28 cellular contexts compared by ENCODE assay signal in genomic region chr5:89560724-89561123, GRCh38.
A peak's percentile ranks its signal among the peaks of the same experiment; 100 is the strongest.
DNase-seq lines count a peak whose midpoint lies in the region; ATAC-seq, FAIRE-seq and TF ChIP-seq lines count a peak whose summit lies in the region.
"Had no signal": no experiment of that assay in that cellular context is flagged by ENCODE, and none has a peak within 500 bp of the region (broad histone marks: within the 10 kb centered on the region; RNA-seq: fewer than 3 reads in every experiment).

No MANE protein-coding gene starts in this region.

- no peak overlapping the region for H3K4me3 Mint-ChIP-seq in astrocyte (ENCODE audit: unreplicated experiment)
- H3K4me3 Mint-ChIP-seq: activated naive CD4-positive, alpha-beta T cell treated with anti-CD3 and anti-CD28 coated beads, Interleukin-2, amount 50 U/mL, for 24 hours; CD8-positive, alpha-beta memory T cell; natural killer cell; T-helper 2 cell treated with Interferon-gamma antibody and Interleukin-4, amounts not matched to agents 5 μg/mL and 100 μg/mL, for 36 hours had no signal

- no peak for FAIRE-seq in astrocyte (lab: Jason Lieb, UNC)

- no peaks in the 10 kb centered on the region for H4K20me1 ChIP-seq in astrocyte (ENCODE audit: insufficient read depth, low read length)

- H3K27ac Mint-ChIP-seq in astrocyte (ENCODE audit: unreplicated experiment), result no peak overlapping the region
- H3K27ac Mint-ChIP-seq: activated naive CD4-positive, alpha-beta T cell treated with anti-CD3 and anti-CD28 coated beads, Interleukin-2, amount 50 U/mL, for 24 hours; CD8-positive, alpha-beta memory T cell; natural killer cell; T-helper 2 cell treated with Interferon-gamma antibody and Interleukin-4, amounts not matched to agents 5 μg/mL and 100 μg/mL, for 36 hours had no signal

- ATAC-seq in HG02973 (IDR thresholded peaks at IDR 0.05; ENCODE audit: unreplicated experiment), result no peak
- ATAC-seq: mucosa of descending colon, natural killer cell had no signal

- H3K36me3 ChIP-seq in astrocyte (ENCODE audit: insufficient read depth, low read length), result no peaks in the 10 kb centered on the region
- H3K36me3 ChIP-seq: cardiac muscle cell, tibial nerve, WERI-Rb-1 had no signal

- no peaks in the 10 kb centered on the region for H3K27me3 ChIP-seq in astrocyte (ENCODE audit: insufficient read depth, low read length)
- H3K27me3 ChIP-seq: cardiac muscle cell, tibial nerve had no signal

- no peak overlapping the region for H3K9ac ChIP-seq in astrocyte (ENCODE audit: low read length)

- no peaks in the 10 kb centered on the region for H3K36me3 Mint-ChIP-seq in astrocyte (ENCODE audit: low read depth, unreplicated experiment)
- H3K36me3 Mint-ChIP-seq: activated naive CD4-positive, alpha-beta T cell treated with anti-CD3 and anti-CD28 coated beads, Interleukin-2, amount 50 U/mL, for 24 hours; CD8-positive, alpha-beta memory T cell; natural killer cell had no signal

- peaks cover 20% of the 10 kb centered on the region for H3K4me1 ChIP-seq in astrocyte (ENCODE audit: insufficient read depth, low read length)
- H3K4me1 ChIP-seq: tibial nerve had no signal

- H3K27ac ChIP-seq in astrocyte (ENCODE audit: low read depth, low read length), result no peak overlapping the region
- H3K27ac ChIP-seq: cardiac muscle cell, coronary artery, tibial nerve, WERI-Rb-1 had no signal

- H3K4me3 ChIP-seq in astrocyte (ENCODE audit: insufficient read depth, low read depth, low read length), result no peak overlapping the region
- H3K4me3 ChIP-seq: cardiac muscle cell, coronary artery, lung, mucosa of descending colon, tibial nerve had no signal

- TF ChIP-seq CTCF in astrocyte (IDR thresholded peaks at IDR 0.05; ENCODE audit: insufficient read depth, low read depth, low read length), result no peak

- in situ Hi-C loops in ACHN (cut with HindIII; ENCODE audit: low pct_ligation_motif_present, low pct_unique_long_range_greater_than_20kb, low sequenced_read_pairs) (no loop called here), KBM-7 (cut with MboI; ENCODE audit: low pct_unique_long_range_greater_than_20kb, low sequenced_read_pairs) (no loop called here)

- H3K27me3 Mint-ChIP-seq in astrocyte (ENCODE audit: low read depth, unreplicated experiment), result no peaks in the 10 kb centered on the region
- H3K27me3 Mint-ChIP-seq: activated naive CD4-positive, alpha-beta T cell treated with anti-CD3 and anti-CD28 coated beads, Interleukin-2, amount 50 U/mL, for 24 hours; CD8-positive, alpha-beta memory T cell had no signal

- peaks cover 2% of the 10 kb centered on the region for H3K9me3 Mint-ChIP-seq in astrocyte (ENCODE audit: unreplicated experiment)
- H3K9me3 Mint-ChIP-seq: activated naive CD4-positive, alpha-beta T cell treated with anti-CD3 and anti-CD28 coated beads, Interleukin-2, amount 50 U/mL, for 24 hours; natural killer cell; T-helper 2 cell treated with Interferon-gamma antibody and Interleukin-4, amounts not matched to agents 5 μg/mL and 100 μg/mL, for 36 hours had no signal

- no peaks in the 10 kb centered on the region for H3K4me1 Mint-ChIP-seq in astrocyte (ENCODE audit: low read depth, unreplicated experiment)
- H3K4me1 Mint-ChIP-seq: activated naive CD4-positive, alpha-beta T cell treated with anti-CD3 and anti-CD28 coated beads, Interleukin-2, amount 50 U/mL, for 24 hours; CD8-positive, alpha-beta memory T cell; natural killer cell had no signal

- no peak for TF ChIP-seq POLR2A in erythroblast (IDR thresholded peaks at IDR 0.05; ENCODE audit: low read length)

- no peaks in the 10 kb centered on the region for H3K79me2 ChIP-seq in astrocyte (ENCODE audit: insufficient read depth, low read length)

- no peaks in the 10 kb centered on the region for H3K9me3 ChIP-seq in astrocyte (ENCODE audit: insufficient read depth, low read depth, low read length)
- H3K9me3 ChIP-seq: mucosa of descending colon, tibial nerve had no signal

- DNase-seq in ACHN (peak; percentile 62), KBM-7 (peak; percentile 38), astrocyte (ENCODE audit: low read depth) (peak; percentile 90), kidney tubule cell (ENCODE audit: low spot score) (peak; percentile 93), erythroblast (lab: John Stamatoyannopoulos, UW) (no peak), T-helper 1 cell (no peak)
- no peak for DNase-seq in activated CD4-positive, alpha-beta T cell treated with anti-CD3 and anti-CD28 coated beads for 1 hour
- DNase-seq: activated CD4-positive, alpha-beta T cell treated with anti-CD3 and anti-CD28 coated beads for 48 hours; CD8-positive, alpha-beta memory T cell; effector CD8-positive, alpha-beta T cell; GDM1; glutamatergic neuron; HCEC 1CT; mucosa of descending colon; natural killer cell; NCI-H1694; NCI-H2171; NK-92 treated with Interleukin-12 subunit alpha and Interleukin-12 subunit beta, amount 100 ng/mL, for 24 hours; SHP77 treated with DMSO at 0.1 percent for 48 hours; stimulated activated CD4-positive, alpha-beta T cell treated with anti-CD3 and anti-CD28 coated beads, Interleukin-4, amount 100 ng/mL, for 24 hours; WERI-Rb-1 had no signal

- no peak overlapping the region for H2AFZ ChIP-seq in astrocyte (ENCODE audit: low read depth, low read length)

- H3K4me2 ChIP-seq in astrocyte (ENCODE audit: low read length), result no peak overlapping the region

Comparison
In these comparisons a context has a peak if more than half of its experiments do, and no peak if none do; other contexts are left out.
1. DNase-seq: peak in ACHN (single experiment), KBM-7 (single experiment), astrocyte (single experiment) and kidney tubule cell (single experiment); none in erythroblast (0 of 2), T-helper 1 cell (0 of 5) and activated CD4-positive, alpha-beta T cell treated with anti-CD3 and anti-CD28 coated beads for 1 hour (single experiment).